In the genomic region with DNA sequence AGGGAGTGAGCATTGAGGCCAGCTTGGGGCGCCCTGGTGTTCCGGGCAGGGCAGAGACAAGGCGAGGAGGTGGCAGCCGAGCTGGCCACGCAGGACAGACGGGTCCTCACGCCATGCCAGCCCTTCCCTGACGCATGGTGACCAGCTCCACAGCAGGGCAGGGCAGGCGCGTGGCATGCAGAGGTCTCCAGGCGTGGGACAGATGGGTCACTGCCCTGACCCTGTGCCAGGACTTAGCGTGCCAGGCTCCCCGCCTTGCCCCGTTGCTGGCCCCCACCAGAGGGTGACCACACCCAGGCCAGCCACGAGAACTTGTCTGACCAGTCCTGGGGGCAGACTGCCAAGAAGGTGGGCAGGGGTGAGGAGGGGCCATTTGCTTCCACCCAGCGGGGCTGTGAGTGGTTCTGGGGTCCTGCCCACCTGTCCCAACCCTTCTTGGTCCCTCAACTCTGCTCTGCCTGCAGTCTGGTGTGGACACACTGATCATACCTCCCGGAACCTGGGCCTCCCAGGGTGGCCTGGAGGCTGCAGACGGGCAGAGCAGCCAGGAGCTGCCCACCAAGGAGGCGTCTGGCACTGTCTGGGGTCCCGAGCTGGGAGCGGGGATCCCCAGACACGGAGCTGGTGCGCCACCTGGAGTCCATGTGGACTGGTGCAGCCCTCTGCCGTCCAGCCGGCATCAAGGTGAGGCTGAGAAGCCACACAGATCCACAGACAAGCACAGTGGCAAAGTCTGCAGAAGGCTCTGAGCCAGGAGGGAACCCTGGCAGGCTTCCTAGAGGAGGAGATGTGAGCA, we compare ENCODE assay signal across 8 cellular contexts. TPM values are rescaled to one million over a fixed set of nuclear protein-coding genes. Genes with fewer than 3 reads are reported as not detected.
DNase-seq lines count a peak whose midpoint lies in the region; ATAC-seq, FAIRE-seq and TF ChIP-seq lines count a peak whose summit lies in the region.

RNF224 (plus strand) TSS at position 446 of the 796 bp plus-strand sequence. CDS start 834 bp downstream, outside the sequence.

- POLR2A ChIA-PET in CD4-positive, alpha-beta memory T cell (lab: Charles Lee; ENCODE audit: partially characterized antibody), result interaction anchor here (0.5 to 2.0 kb wide), 11 partner anchors 10 to 500 kb away, joined by 3 to 11 read pairs (median 4); partner anchors contain the start of genes ANAPC2, MAN1B1, SSNA1 and TPRN
- POLR2A ChIA-PET in PC-9 (lab: Charles Lee; ENCODE audit: unreplicated experiment), result interaction anchor here (0.5 to 1.6 kb wide), 7 partner anchors 13 to 317 kb away, joined by 3 to 12 read pairs (median 4); partner anchors contain the start of gene TUBB4B

- H3K9me3 Mint-ChIP-seq in CD4-positive, alpha-beta memory T cell, result no peaks in the 10 kb centered on the region
- no peaks in the 10 kb centered on the region for H3K9me3 Mint-ChIP-seq in activated T-cell treated with anti-CD3 and anti-CD28 coated beads, Interleukin-2, amount 50 U/mL, for 24 hours
- no peaks in the 10 kb centered on the region for H3K9me3 Mint-ChIP-seq in stimulated activated naive CD8-positive, alpha-beta T cell treated with anti-CD3 and anti-CD28 coated beads, Interleukin-15, amount 100 ng/mL, for 72 hours

- WGBS in esophagus squamous epithelium, 2 donors, result 27% methylated on average over 3 of the region's 25 CpGs; no CpG with 5 or more reads in 1 of the 2 donors

- peaks cover 7% of the 10 kb centered on the region; the same call in 1 of the 2 replicates for H3K79me2 ChIP-seq in PC-9 (ENCODE audit: low read depth)
- H3K79me2 ChIP-seq in neural cell (replicated peaks; ENCODE audit: insufficient read depth, low read length), result no peaks in the 10 kb centered on the region

- peak within 1 kb of the TSS in 5 of 7 donors; percentile 11 to 79 (median 57) for H3K27ac Mint-ChIP-seq in CD4-positive, alpha-beta memory T cell
- H3K27ac Mint-ChIP-seq in activated T-cell treated with anti-CD3 and anti-CD28 coated beads, Interleukin-2, amount 50 U/mL, for 24 hours, result no peak within 1 kb of the TSS
- H3K27ac Mint-ChIP-seq in stimulated activated naive CD8-positive, alpha-beta T cell treated with anti-CD3 and anti-CD28 coated beads, Interleukin-15, amount 100 ng/mL, for 72 hours, result peak within 1 kb of the TSS in 1 of 2 donors; percentile 57

- H3K36me3 Mint-ChIP-seq in CD4-positive, alpha-beta memory T cell, result no peaks in the 10 kb centered on the region
- H3K36me3 Mint-ChIP-seq in activated T-cell treated with anti-CD3 and anti-CD28 coated beads, Interleukin-2, amount 50 U/mL, for 24 hours (ENCODE audit: low read depth), result no peaks in the 10 kb centered on the region

- H3K9ac ChIP-seq in neural cell (ENCODE audit: low read length), result no peak within 1 kb of the TSS

- peaks cover 2 to 19% (median 6%) of the 10 kb centered on the region in 4 donors for H3K4me1 Mint-ChIP-seq in CD4-positive, alpha-beta memory T cell
- H3K4me1 Mint-ChIP-seq in activated T-cell treated with anti-CD3 and anti-CD28 coated beads, Interleukin-2, amount 50 U/mL, for 24 hours (ENCODE audit: low read depth), result peaks cover 13% of the 10 kb centered on the region
- H3K4me1 Mint-ChIP-seq in stimulated activated naive CD8-positive, alpha-beta T cell treated with anti-CD3 and anti-CD28 coated beads, Interleukin-15, amount 100 ng/mL, for 72 hours, result peaks cover 30% of the 10 kb centered on the region

- H3K27me3 ChIP-seq in CD4-positive, alpha-beta memory T cell (ENCODE audit: insufficient read depth, low read length), result no peaks in the 10 kb centered on the region
- H3K27me3 ChIP-seq in PC-9 (ENCODE audit: insufficient read depth, low read depth), result no peaks in the 10 kb centered on the region
- peaks cover 0 to 53% (median 0%) of the 10 kb centered on the region in 4 donors for H3K27me3 ChIP-seq in esophagus squamous epithelium
- H3K27me3 ChIP-seq in neural cell (ENCODE audit: insufficient read depth, low read depth, low read length), result no peaks in the 10 kb centered on the region

- peak; percentile 90 for TF ChIP-seq RAD21 in neural cell (conservative IDR thresholded peaks at IDR 0.05)

- H3K27ac ChIP-seq in CD4-positive, alpha-beta memory T cell (ENCODE audit: low read depth, low read length), result no peak within 1 kb of the TSS
- H3K27ac ChIP-seq in PC-9 (peak within 1 kb of the TSS; percentile 79), esophagus squamous epithelium (peak within 1 kb of the TSS; percentile 92 to 97 (median 96)), neural cell (ENCODE audit: low read length) (no peak within 1 kb of the TSS)

- H3K4me1 ChIP-seq in CD4-positive, alpha-beta memory T cell (ENCODE audit: insufficient read depth, low read length), result peaks cover 18% of the 10 kb centered on the region
- H3K4me1 ChIP-seq in PC-9 (replicated peaks; ENCODE audit: insufficient read depth), result peaks cover 55% of the 10 kb centered on the region
- peaks cover 34 to 59% (median 41%) of the 10 kb centered on the region in 3 donors for H3K4me1 ChIP-seq in esophagus squamous epithelium

- peaks cover 3 to 4% of the 10 kb centered on the region in 2 donors for H3K27me3 Mint-ChIP-seq in CD4-positive, alpha-beta memory T cell
- peaks cover 17% of the 10 kb centered on the region for H3K27me3 Mint-ChIP-seq in activated T-cell treated with anti-CD3 and anti-CD28 coated beads, Interleukin-2, amount 50 U/mL, for 24 hours
- H3K27me3 Mint-ChIP-seq in stimulated activated naive CD8-positive, alpha-beta T cell treated with anti-CD3 and anti-CD28 coated beads, Interleukin-15, amount 100 ng/mL, for 72 hours, result peaks cover 35% of the 10 kb centered on the region

- BruUV-seq in PC-9 (replicated peaks; lab: Mats Ljungman, UMichigan), result no TSS peak

- H3K36me3 ChIP-seq in CD4-positive, alpha-beta memory T cell (ENCODE audit: insufficient read depth, low read length), result no peaks in the 10 kb centered on the region
- no peaks in the 10 kb centered on the region for H3K36me3 ChIP-seq in PC-9 (ENCODE audit: low read depth)
- no peaks in the 10 kb centered on the region for H3K36me3 ChIP-seq in esophagus squamous epithelium
- H3K36me3 ChIP-seq in neural cell (ENCODE audit: insufficient read depth, low read length), result no peaks in the 10 kb centered on the region

- H2AFZ ChIP-seq in PC-9, result no peak within 1 kb of the TSS
- no peak within 1 kb of the TSS for H2AFZ ChIP-seq in neural cell (ENCODE audit: low read depth, low read length)

- FAIRE-seq in HTR-8/SVneo (lab: Jason Lieb, UNC), result peak; percentile 57

- H3F3A ChIP-seq in PC-9 (ENCODE audit: insufficient read depth, low read depth), result peaks cover 44% of the 10 kb centered on the region
- no peaks in the 10 kb centered on the region for H3F3A ChIP-seq in neural cell (ENCODE audit: insufficient read depth, low read length, poor library complexity, severe bottlenecking)

- intact Hi-C loops in CD4-positive, alpha-beta memory T cell (cut with micrococcal nuclease), result loop anchor here (1.0 kb wide), 5 partner anchors 51 to 440 kb away; partner anchors contain the start of gene NPDC1
- intact Hi-C loops in PC-9 (cut with micrococcal nuclease; ENCODE audit: unreplicated experiment), result loop anchor here (1.0 to 2.0 kb wide), 6 partner anchors 30 to 180 kb away; partner anchors contain the start of genes ANAPC2, NPDC1, SAPCD2 and SSNA1
- intact Hi-C loops in esophagus squamous epithelium (cut with DNase I), result loop anchor here (5.0 kb wide), 1 partner anchor 110 kb away; no protein-coding TSS in a partner anchor

- TF ChIP-seq CTCF in PC-9 (conservative IDR thresholded peaks at IDR 0.05), result peak; percentile 95
- TF ChIP-seq CTCF in esophagus squamous epithelium (IDR thresholded peaks at IDR 0.05), result peak; percentile 80 to 96 (median 92)
- peak; percentile 93 for TF ChIP-seq CTCF in neural cell (IDR thresholded peaks at IDR 0.05; ENCODE audit: poor library complexity, severe bottlenecking)

- CTCF ChIA-PET in CD4-positive, alpha-beta memory T cell (lab: Charles Lee; ENCODE audit: partially characterized antibody), result interaction anchor here (0.6 to 4.6 kb wide), 15 partner anchors 10 to 181 kb away, joined by 3 to 33 read pairs (median 5); partner anchors contain the start of genes ANAPC2, NPDC1, SSNA1 and TPRN
- CTCF ChIA-PET in PC-9 (lab: Charles Lee), result interaction anchor here (0.6 to 2.3 kb wide), 8 partner anchors 9 to 410 kb away, joined by 3 to 15 read pairs (median 4); partner anchors contain the start of genes DPP7 and SSNA1

- no peak for TF ChIP-seq EP300 in neural cell (conservative IDR thresholded peaks at IDR 0.05; ENCODE audit: poor library complexity, severe bottlenecking)

- no peak for TF ChIP-seq POLR2A in esophagus squamous epithelium (IDR thresholded peaks at IDR 0.05)

- H3K4me3 Mint-ChIP-seq in CD4-positive, alpha-beta memory T cell, result peak within 1 kb of the TSS in 2 of 8 donors; percentile 5 to 55
- no peak within 1 kb of the TSS for H3K4me3 Mint-ChIP-seq in activated T-cell treated with anti-CD3 and anti-CD28 coated beads, Interleukin-2, amount 50 U/mL, for 24 hours
- H3K4me3 Mint-ChIP-seq in stimulated activated naive CD8-positive, alpha-beta T cell treated with anti-CD3 and anti-CD28 coated beads, Interleukin-15, amount 100 ng/mL, for 72 hours, result no peak within 1 kb of the TSS

- no peaks in the 10 kb centered on the region for H4K20me1 ChIP-seq in PC-9 (ENCODE audit: insufficient read depth)
- H4K20me1 ChIP-seq in neural cell (ENCODE audit: insufficient read depth), result no peaks in the 10 kb centered on the region

- H3K4me2 ChIP-seq in PC-9 (peak within 1 kb of the TSS; percentile 99), neural cell (ENCODE audit: low read length) (no peak within 1 kb of the TSS)

- H3K9me3 ChIP-seq in CD4-positive, alpha-beta memory T cell (ENCODE audit: control insufficient read depth in 1 of 2, low read length in 2 of 2), result no peaks in the 10 kb centered on the region
- no peaks in the 10 kb centered on the region for H3K9me3 ChIP-seq in PC-9 (ENCODE audit: insufficient read depth, low read depth)
- H3K9me3 ChIP-seq in esophagus squamous epithelium, result no peaks in the 10 kb centered on the region
- H3K9me3 ChIP-seq in neural cell (ENCODE audit: low read length), result no peaks in the 10 kb centered on the region

- no peak within 1 kb of the TSS for H3K4me3 ChIP-seq in CD4-positive, alpha-beta memory T cell (ENCODE audit: low read length in 2 of 2)
- H3K4me3 ChIP-seq in PC-9 (peak within 1 kb of the TSS; percentile 90; the same call in 1 of the 2 replicates), esophagus squamous epithelium (peak within 1 kb of the TSS; percentile 32 to 62 (median 53)), neural cell (ENCODE audit: low read length) (no peak within 1 kb of the TSS)

- peak; percentile 65 for ATAC-seq in stimulated activated naive CD8-positive, alpha-beta T cell treated with anti-CD3 and anti-CD28 coated beads, Interleukin-15, amount 100 ng/mL, for 72 hours

- peak; percentile 73 to 79 (median 74) for DNase-seq in CD4-positive, alpha-beta memory T cell
- DNase-seq in HTR-8/SVneo (ENCODE audit: insufficient read length, low spot score) (peak; percentile 79), PC-9 (peak; percentile 88 to 99), esophagus squamous epithelium (lab: John Stamatoyannopoulos, UW) (no peak), cortex of kidney (lab: John Stamatoyannopoulos, UW) (no peak)
- DNase-seq in activated T-cell treated with anti-CD3 and anti-CD28 coated beads, Interleukin-2, amount 50 U/mL, for 24 hours, result peak; percentile 88
- peak; percentile 86 for DNase-seq in stimulated activated naive CD8-positive, alpha-beta T cell treated with anti-CD3 and anti-CD28 coated beads, Interleukin-15, amount 100 ng/mL, for 72 hours

- H3K9me2 ChIP-seq in PC-9 (ENCODE audit: insufficient read depth) (no peaks in the 10 kb centered on the region), neural cell (ENCODE audit: insufficient read depth, low read length) (no peaks in the 10 kb centered on the region)

RNA-seq across cellular contexts. Expression of gene RNF224, which starts in this region (rescaled TPM):
- not detected for total RNA-seq in CD4-positive, alpha-beta memory T cell
- not detected for polyA plus RNA-seq in CD4-positive, alpha-beta memory T cell
- total RNA-seq in PC-9 (2021) (3.9 and 4.7 TPM in 2 replicates), esophagus squamous epithelium (1 to 10 TPM; 1.2 to 5.2 (median 3.0) TPM)
- 0.26 TPM in 1 of 2 replicates, not detected in the other for polyA plus RNA-seq in neural cell
- polyA minus RNA-seq in neural cell, result 0.46 TPM in 1 of 2 replicates, not detected in the other

Comparison
In these comparisons a context has a peak if more than half of its experiments do, and no peak if none do; other contexts are left out.
1. Peak in DNase-seq in CD4-positive, alpha-beta memory T cell; RNA of the gene not detected or under 1 TPM.
2. DNase-seq: peak in HTR-8/SVneo (single experiment), PC-9 (2 of 2), activated T-cell treated with anti-CD3 and anti-CD28 coated beads, Interleukin-2, amount 50 U/mL, for 24 hours (single experiment) and stimulated activated naive CD8-positive, alpha-beta T cell treated with anti-CD3 and anti-CD28 coated beads, Interleukin-15, amount 100 ng/mL, for 72 hours (2 of 2); none in esophagus squamous epithelium (single experiment) and cortex of kidney (single experiment).
3. H3K27ac ChIP-seq: peak in PC-9 (single experiment) and esophagus squamous epithelium (4 of 4); none in CD4-positive, alpha-beta memory T cell (single experiment) and neural cell (single experiment).
4. H3K4me3 ChIP-seq: peak in PC-9 (single experiment) and esophagus squamous epithelium (4 of 4); none in CD4-positive, alpha-beta memory T cell (0 of 2) and neural cell (single experiment).
5. Peak in every context shown above with its lines, with median percentiles within 50 percentile points of each other: CTCF ChIP-seq.